ENCODE assay signal across 21 cellular contexts in genomic region chr9:89954229-89954628, GRCh38.
A peak's percentile ranks its signal among the peaks of the same experiment; 100 is the strongest.
DNase-seq lines count a peak whose midpoint lies in the region; ATAC-seq lines count a peak whose summit lies in the region.
"Had no signal": no experiment of that assay in that cellular context is flagged by ENCODE, and none has a peak within 500 bp of the region (broad histone marks: within the 10 kb centered on the region; RNA-seq: fewer than 3 reads in every experiment).

No MANE protein-coding gene starts in this region.

- ATAC-seq in left lobe of liver (peak; percentile 23), GM18502 (IDR thresholded peaks at IDR 0.05; ENCODE audit: poor library complexity, unreplicated experiment) (no peak), GM21390 (IDR thresholded peaks at IDR 0.05; ENCODE audit: unreplicated experiment) (no peak)
- ATAC-seq: A549; activated CD8-positive, alpha-beta T cell treated with anti-CD3 and anti-CD28 coated beads, Interleukin-2, amount 10 ng/mL, durations not matched to agents 7 days and 5 days; body of pancreas had no signal

- peak; percentile 18 for DNase-seq in NCI-H2029 (lab: John Stamatoyannopoulos, UW)
- no peak for DNase-seq in NCI-H2029 treated with DMSO at 0.1 percent for 48 hours (lab: John Stamatoyannopoulos, UW)
- DNase-seq in DMS153 (lab: John Stamatoyannopoulos, UW): peak; percentile 29
- DNase-seq in NCI-H524 treated with DMSO at 0.1 percent for 48 hours (lab: John Stamatoyannopoulos, UW): peak; percentile 33
- DNase-seq in left lobe of liver (ENCODE audit: low spot score): no peak
- no peak for DNase-seq in activated T-cell treated with anti-CD3 and anti-CD28 coated beads, Interleukin-2, amount 50 U/mL, for 48 hours
- DNase-seq: activated CD4-positive, alpha-beta T cell treated with anti-CD3 and anti-CD28 coated beads for 1 hour; activated CD8-positive, alpha-beta T cell treated with anti-CD3 and anti-CD28 coated beads, Interleukin-2, amount 10 ng/mL, durations not matched to agents 7 days and 5 days; activated naive CD4-positive, alpha-beta T cell; activated T-cell treated with anti-CD3 and anti-CD28 coated beads, Interleukin-2, amount 50 U/mL, for 1 hour; body of pancreas; effector CD8-positive, alpha-beta T cell; HCEC 1CT; KG1; mesendoderm; MM.1S; NCI-H1694 treated with DMSO at 0.1 percent for 48 hours; NCI-H526 treated with DMSO at 0.1 percent for 48 hours had no signal

Comparison
In these comparisons a context has a peak if more than half of its experiments do, and no peak if none do; other contexts are left out.
1. DNase-seq: peak in NCI-H2029 (single experiment), DMS153 (single experiment) and NCI-H524 treated with DMSO at 0.1 percent for 48 hours (single experiment); none in NCI-H2029 treated with DMSO at 0.1 percent for 48 hours (single experiment), left lobe of liver (single experiment) and activated T-cell treated with anti-CD3 and anti-CD28 coated beads, Interleukin-2, amount 50 U/mL, for 48 hours (0 of 2).